Comparison of ENCODE assay signal across 1 cellular context in the genomic region with DNA sequence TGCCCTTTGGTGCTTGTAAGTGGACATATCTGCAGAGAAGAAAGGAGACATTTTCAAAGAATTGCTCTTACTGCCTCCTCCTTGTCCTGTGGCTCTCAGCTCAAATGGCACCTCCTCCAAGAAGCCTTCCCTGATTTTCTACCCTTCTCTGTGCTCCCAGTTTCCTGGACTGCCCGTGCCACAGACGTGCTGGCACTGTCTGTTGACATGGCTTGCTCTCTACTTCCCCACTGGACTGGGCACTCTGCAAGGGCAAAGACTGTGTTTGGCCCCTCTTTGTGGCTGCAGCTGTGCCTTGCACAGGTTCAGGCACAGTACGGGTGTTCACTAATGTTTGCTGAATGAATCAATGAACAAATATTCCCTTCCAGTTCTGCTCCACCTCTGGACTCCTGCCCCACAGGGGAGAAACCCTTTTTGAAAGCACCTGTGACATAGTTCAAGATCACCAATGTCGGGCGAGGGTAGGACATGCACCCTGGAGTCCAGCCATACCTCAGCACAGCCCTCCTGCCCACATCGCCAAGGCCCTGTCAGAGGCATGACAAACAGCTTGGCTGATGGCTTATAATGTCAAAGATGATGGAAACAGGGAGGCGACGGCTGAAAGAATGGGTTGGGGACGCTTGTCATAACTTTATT.
TF ChIP-seq lines count a peak whose summit lies in the region.

No MANE protein-coding gene starts in this region.

TF ChIP-seq in HepG2, 621 proteins besides CTCF, POLR2A, EP300 and RAD21 (continued from another document and continues in another):
- TF ChIP-seq, protein P1, sequence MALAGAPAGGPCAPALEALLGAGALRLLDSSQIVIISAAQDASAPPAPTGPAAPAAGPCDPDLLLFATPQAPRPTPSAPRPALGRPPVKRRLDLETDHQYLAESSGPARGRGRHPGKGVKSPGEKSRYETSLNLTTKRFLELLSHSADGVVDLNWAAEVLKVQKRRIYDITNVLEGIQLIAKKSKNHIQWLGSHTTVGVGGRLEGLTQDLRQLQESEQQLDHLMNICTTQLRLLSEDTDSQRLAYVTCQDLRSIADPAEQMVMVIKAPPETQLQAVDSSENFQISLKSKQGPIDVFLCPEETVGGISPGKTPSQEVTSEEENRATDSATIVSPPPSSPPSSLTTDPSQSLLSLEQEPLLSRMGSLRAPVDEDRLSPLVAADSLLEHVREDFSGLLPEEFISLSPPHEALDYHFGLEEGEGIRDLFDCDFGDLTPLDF (CRISPR knock-in tag; IDR thresholded peaks at IDR 0.05): no peak
- TF ChIP-seq MAZ (IDR thresholded peaks at IDR 0.05; ENCODE audit: borderline replicate concordance, low read depth, low read length) (peak; percentile 16; the same call in 1 of the 2 replicates), MAZ (CRISPR knock-in tag; IDR thresholded peaks at IDR 0.05; ENCODE audit: low read depth) (no peak), ZNF180 (CRISPR knock-in tag; IDR thresholded peaks at IDR 0.05; ENCODE audit: borderline replicate concordance, low read depth) (no peak), ZNF317 (CRISPR knock-in tag; IDR thresholded peaks at IDR 0.05) (no peak), KDM1A (CRISPR knock-in tag; IDR thresholded peaks at IDR 0.05) (peak; percentile 84), MTF2 (CRISPR knock-in tag; IDR thresholded peaks at IDR 0.05; ENCODE audit: borderline replicate concordance) (no peak), TBL1XR1 (IDR thresholded peaks at IDR 0.05; ENCODE audit: borderline replicate concordance, low read length, partially characterized antibody) (no peak), ZFAT (CRISPR knock-in tag; conservative IDR thresholded peaks at IDR 0.05) (no peak), RXRB (CRISPR knock-in tag; IDR thresholded peaks at IDR 0.05; ENCODE audit: borderline replicate concordance) (peak; percentile 28; the same call in 1 of the 2 replicates), ATM (IDR thresholded peaks at IDR 0.05; ENCODE audit: borderline replicate concordance) (no peak), NR2F2 (IDR thresholded peaks at IDR 0.05; ENCODE audit: borderline replicate concordance, low read depth) (no peak; the same call in 1 of the 2 replicates), ZNF124 (CRISPR knock-in tag; IDR thresholded peaks at IDR 0.05) (peak; percentile 87; the same call in 1 of the 2 replicates), ZNF788 (CRISPR knock-in tag; IDR thresholded peaks at IDR 0.05; ENCODE audit: borderline replicate concordance) (peak; percentile 69; the same call in 1 of the 2 replicates), KAT7 (CRISPR knock-in tag; IDR thresholded peaks at IDR 0.05; ENCODE audit: borderline replicate concordance) (no peak), KAT8 (CRISPR knock-in tag; IDR thresholded peaks at IDR 0.05) (no peak), EZH2 (conservative IDR thresholded peaks at IDR 0.05; ENCODE audit: low read depth, low read length) (no peak), ZNF10 (CRISPR knock-in tag; IDR thresholded peaks at IDR 0.05; ENCODE audit: borderline replicate concordance, low read depth) (0 out of 2 replicates have a peak, but pooled peaks have one; percentile 73), SUZ12 (IDR thresholded peaks at IDR 0.05; ENCODE audit: low read depth, low read length) (no peak), YY1 (IDR thresholded peaks at IDR 0.05; ENCODE audit: insufficient read depth, insufficient replicate concordance, low read depth, low read length) (no peak), TRIM24 (CRISPR knock-in tag; IDR thresholded peaks at IDR 0.05) (no peak), FOXP1 (IDR thresholded peaks at IDR 0.05) (no peak), FOXP1 (CRISPR knock-in tag; IDR thresholded peaks at IDR 0.05) (no peak; the same call in 1 of the 2 replicates), RFX3 (CRISPR knock-in tag; IDR thresholded peaks at IDR 0.05) (no peak), TBX2 (CRISPR knock-in tag; IDR thresholded peaks at IDR 0.05; ENCODE audit: borderline replicate concordance) (peak; percentile 59), MIER3 (CRISPR knock-in tag; IDR thresholded peaks at IDR 0.05; ENCODE audit: borderline replicate concordance) (no peak), RFX1 (IDR thresholded peaks at IDR 0.05) (no peak), ZNF143 (CRISPR knock-in tag; IDR thresholded peaks at IDR 0.05) (no peak), ATF7-NPFF (CRISPR knock-in tag; IDR thresholded peaks at IDR 0.05; ENCODE audit: low read depth) (no peak), PCBP1 (IDR thresholded peaks at IDR 0.05; ENCODE audit: borderline replicate concordance, low read depth, low read length) (no peak), CHCHD3 (CRISPR knock-in tag; IDR thresholded peaks at IDR 0.05) (0 out of 2 replicates have a peak, but pooled peaks have one; percentile 61), ZZZ3 (CRISPR knock-in tag; IDR thresholded peaks at IDR 0.05; ENCODE audit: borderline replicate concordance) (no peak), KAT2B (IDR thresholded peaks at IDR 0.05; ENCODE audit: borderline replicate concordance, low read depth, low read length) (no peak), KLF15 (CRISPR knock-in tag; IDR thresholded peaks at IDR 0.05; ENCODE audit: borderline replicate concordance) (no peak)
- TF ChIP-seq, protein P2, sequence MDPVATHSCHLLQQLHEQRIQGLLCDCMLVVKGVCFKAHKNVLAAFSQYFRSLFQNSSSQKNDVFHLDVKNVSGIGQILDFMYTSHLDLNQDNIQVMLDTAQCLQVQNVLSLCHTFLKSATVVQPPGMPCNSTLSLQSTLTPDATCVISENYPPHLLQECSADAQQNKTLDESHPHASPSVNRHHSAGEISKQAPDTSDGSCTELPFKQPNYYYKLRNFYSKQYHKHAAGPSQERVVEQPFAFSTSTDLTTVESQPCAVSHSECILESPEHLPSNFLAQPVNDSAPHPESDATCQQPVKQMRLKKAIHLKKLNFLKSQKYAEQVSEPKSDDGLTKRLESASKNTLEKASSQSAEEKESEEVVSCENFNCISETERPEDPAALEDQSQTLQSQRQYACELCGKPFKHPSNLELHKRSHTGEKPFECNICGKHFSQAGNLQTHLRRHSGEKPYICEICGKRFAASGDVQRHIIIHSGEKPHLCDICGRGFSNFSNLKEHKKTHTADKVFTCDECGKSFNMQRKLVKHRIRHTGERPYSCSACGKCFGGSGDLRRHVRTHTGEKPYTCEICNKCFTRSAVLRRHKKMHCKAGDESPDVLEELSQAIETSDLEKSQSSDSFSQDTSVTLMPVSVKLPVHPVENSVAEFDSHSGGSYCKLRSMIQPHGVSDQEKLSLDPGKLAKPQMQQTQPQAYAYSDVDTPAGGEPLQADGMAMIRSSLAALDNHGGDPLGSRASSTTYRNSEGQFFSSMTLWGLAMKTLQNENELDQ (CRISPR knock-in tag; IDR thresholded peaks at IDR 0.05; ENCODE audit: borderline replicate concordance): no peak
- TF ChIP-seq, protein P3, sequence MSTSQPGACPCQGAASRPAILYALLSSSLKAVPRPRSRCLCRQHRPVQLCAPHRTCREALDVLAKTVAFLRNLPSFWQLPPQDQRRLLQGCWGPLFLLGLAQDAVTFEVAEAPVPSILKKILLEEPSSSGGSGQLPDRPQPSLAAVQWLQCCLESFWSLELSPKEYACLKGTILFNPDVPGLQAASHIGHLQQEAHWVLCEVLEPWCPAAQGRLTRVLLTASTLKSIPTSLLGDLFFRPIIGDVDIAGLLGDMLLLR (CRISPR knock-in tag; IDR thresholded peaks at IDR 0.05): no peak
- TF ChIP-seq, protein P4, sequence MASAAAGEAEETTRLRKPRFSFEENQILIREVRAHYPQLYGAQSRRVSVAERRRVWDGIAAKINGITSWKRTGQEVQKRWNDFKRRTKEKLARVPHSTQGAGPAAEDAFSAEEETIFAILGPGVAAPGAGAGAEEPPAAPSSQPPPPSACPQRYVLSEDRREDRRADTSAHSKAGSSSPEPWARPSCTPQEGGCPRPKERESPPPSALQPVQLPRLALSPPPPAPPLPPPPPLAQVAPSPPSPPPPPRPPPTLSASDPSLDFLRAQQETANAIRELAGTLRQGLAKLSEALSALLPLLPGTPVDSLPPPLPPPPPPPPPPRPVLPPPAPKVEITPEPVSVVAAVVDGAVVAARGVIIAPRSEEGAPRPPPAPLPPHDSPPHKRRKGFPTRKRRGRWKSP (CRISPR knock-in tag; IDR thresholded peaks at IDR 0.05): no peak
- TF ChIP-seq, protein P5, sequence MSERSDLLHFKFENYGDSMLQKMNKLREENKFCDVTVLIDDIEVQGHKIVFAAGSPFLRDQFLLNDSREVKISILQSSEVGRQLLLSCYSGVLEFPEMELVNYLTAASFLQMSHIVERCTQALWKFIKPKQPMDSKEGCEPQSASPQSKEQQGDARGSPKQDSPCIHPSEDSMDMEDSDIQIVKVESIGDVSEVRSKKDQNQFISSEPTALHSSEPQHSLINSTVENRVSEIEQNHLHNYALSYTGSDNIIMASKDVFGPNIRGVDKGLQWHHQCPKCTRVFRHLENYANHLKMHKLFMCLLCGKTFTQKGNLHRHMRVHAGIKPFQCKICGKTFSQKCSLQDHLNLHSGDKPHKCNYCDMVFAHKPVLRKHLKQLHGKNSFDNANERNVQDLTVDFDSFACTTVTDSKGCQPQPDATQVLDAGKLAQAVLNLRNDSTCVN (CRISPR knock-in tag; IDR thresholded peaks at IDR 0.05; ENCODE audit: borderline replicate concordance): no peak; the same call in 1 of the 2 replicates
- TF ChIP-seq, protein P6, sequence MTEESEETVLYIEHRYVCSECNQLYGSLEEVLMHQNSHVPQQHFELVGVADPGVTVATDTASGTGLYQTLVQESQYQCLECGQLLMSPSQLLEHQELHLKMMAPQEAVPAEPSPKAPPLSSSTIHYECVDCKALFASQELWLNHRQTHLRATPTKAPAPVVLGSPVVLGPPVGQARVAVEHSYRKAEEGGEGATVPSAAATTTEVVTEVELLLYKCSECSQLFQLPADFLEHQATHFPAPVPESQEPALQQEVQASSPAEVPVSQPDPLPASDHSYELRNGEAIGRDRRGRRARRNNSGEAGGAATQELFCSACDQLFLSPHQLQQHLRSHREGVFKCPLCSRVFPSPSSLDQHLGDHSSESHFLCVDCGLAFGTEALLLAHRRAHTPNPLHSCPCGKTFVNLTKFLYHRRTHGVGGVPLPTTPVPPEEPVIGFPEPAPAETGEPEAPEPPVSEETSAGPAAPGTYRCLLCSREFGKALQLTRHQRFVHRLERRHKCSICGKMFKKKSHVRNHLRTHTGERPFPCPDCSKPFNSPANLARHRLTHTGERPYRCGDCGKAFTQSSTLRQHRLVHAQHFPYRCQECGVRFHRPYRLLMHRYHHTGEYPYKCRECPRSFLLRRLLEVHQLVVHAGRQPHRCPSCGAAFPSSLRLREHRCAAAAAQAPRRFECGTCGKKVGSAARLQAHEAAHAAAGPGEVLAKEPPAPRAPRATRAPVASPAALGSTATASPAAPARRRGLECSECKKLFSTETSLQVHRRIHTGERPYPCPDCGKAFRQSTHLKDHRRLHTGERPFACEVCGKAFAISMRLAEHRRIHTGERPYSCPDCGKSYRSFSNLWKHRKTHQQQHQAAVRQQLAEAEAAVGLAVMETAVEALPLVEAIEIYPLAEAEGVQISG (CRISPR knock-in tag; IDR thresholded peaks at IDR 0.05): no peak
- TF ChIP-seq, protein P7, sequence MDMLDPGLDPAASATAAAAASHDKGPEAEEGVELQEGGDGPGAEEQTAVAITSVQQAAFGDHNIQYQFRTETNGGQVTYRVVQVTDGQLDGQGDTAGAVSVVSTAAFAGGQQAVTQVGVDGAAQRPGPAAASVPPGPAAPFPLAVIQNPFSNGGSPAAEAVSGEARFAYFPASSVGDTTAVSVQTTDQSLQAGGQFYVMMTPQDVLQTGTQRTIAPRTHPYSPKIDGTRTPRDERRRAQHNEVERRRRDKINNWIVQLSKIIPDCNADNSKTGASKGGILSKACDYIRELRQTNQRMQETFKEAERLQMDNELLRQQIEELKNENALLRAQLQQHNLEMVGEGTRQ (IDR thresholded peaks at IDR 0.05; ENCODE audit: low read depth, low read length): no peak
- TF ChIP-seq, protein P7 (CRISPR knock-in tag; IDR thresholded peaks at IDR 0.05; ENCODE audit: borderline replicate concordance): no peak
- TF ChIP-seq, protein P8, sequence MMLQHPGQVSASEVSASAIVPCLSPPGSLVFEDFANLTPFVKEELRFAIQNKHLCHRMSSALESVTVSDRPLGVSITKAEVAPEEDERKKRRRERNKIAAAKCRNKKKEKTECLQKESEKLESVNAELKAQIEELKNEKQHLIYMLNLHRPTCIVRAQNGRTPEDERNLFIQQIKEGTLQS (CRISPR knock-in tag; IDR thresholded peaks at IDR 0.05): no peak
- TF ChIP-seq, protein P9, sequence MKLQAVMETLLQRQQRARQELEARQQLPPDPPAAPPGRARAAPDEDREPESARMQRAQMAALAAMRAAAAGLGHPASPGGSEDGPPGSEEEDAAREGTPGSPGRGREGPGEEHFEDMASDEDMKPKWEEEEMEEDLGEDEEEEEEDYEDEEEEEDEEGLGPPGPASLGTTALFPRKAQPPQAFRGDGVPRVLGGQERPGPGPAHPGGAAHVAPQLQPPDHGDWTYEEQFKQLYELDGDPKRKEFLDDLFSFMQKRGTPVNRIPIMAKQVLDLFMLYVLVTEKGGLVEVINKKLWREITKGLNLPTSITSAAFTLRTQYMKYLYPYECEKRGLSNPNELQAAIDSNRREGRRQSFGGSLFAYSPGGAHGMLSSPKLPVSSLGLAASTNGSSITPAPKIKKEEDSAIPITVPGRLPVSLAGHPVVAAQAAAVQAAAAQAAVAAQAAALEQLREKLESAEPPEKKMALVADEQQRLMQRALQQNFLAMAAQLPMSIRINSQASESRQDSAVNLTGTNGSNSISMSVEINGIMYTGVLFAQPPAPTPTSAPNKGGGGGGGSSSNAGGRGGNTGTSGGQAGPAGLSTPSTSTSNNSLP (IDR thresholded peaks at IDR 0.05; ENCODE audit: low read depth, low read length): no peak
